In genomic region chr15:82263350-82263749, GRCh38 we compare ENCODE assay signal across 8 cellular contexts. TPM values are rescaled to one million over a fixed set of nuclear protein-coding genes. Genes with fewer than 3 reads are reported as not detected.
DNase-seq lines count a peak whose midpoint lies in the region; ATAC-seq, FAIRE-seq and TF ChIP-seq lines count a peak whose summit lies in the region.

No MANE protein-coding gene starts in this region.

- intact Hi-C loops in CD8-positive, alpha-beta T cell (cut with DNase I, micrococcal nuclease): loop anchor here (2.0 to 10.0 kb wide), 6 partner anchors 23 to 1276 kb away; partner anchors contain the start of genes BTBD1 (in 1 of the 2), MESD (in 1 of the 2), MEX3B (in 1 of the 2) and RAMAC (in 1 of the 2)
- intact Hi-C loops in lower lobe of right lung (cut with DNase I): no loop called here

- DNase-seq in CD8-positive, alpha-beta T cell: no peak
- DNase-seq in LoVo (ENCODE audit: low spot score) (peak; percentile 51), adipocyte (ENCODE audit: low read depth) (peak; percentile 7), lower lobe of right lung (no peak), D721Med (ENCODE audit: insufficient read length, low spot score) (no peak), NCI-H1048 (lab: John Stamatoyannopoulos, UW) (no peak), hepatic stellate cell (ENCODE audit: low spot score) (no peak)

- no peak for ATAC-seq in CD8-positive, alpha-beta T cell
- ATAC-seq in lower lobe of right lung (peak in 1 of 2 donors; percentile 45), GM21381 (IDR thresholded peaks at IDR 0.05; ENCODE audit: unreplicated experiment) (no peak)

- H3K36me3 ChIP-seq in CD8-positive, alpha-beta T cell (ENCODE audit: insufficient read depth, low read length): peaks cover 4% of the 10 kb centered on the region
- H3K36me3 ChIP-seq in adipocyte (ENCODE audit: control insufficient read depth, insufficient read depth, low read length, severe bottlenecking) (peaks cover 6% of the 10 kb centered on the region), lower lobe of right lung (peaks cover 7% of the 10 kb centered on the region)

- peaks cover 35% of the 10 kb centered on the region for H3K4me1 Mint-ChIP-seq in CD8-positive, alpha-beta T cell (ENCODE audit: low read depth)

- no peaks in the 10 kb centered on the region for H3K9me3 ChIP-seq in CD8-positive, alpha-beta T cell (ENCODE audit: low read length)
- no peaks in the 10 kb centered on the region for H3K9me3 ChIP-seq in adipocyte (ENCODE audit: control insufficient read depth, low read length)
- no peaks in the 10 kb centered on the region for H3K9me3 ChIP-seq in lower lobe of right lung

- TF ChIP-seq CTCF in CD8-positive, alpha-beta T cell (IDR thresholded peaks at IDR 0.05): no peak
- no peak for TF ChIP-seq CTCF in lower lobe of right lung (IDR thresholded peaks at IDR 0.05)
- no peak for TF ChIP-seq CTCF in D721Med (IDR thresholded peaks at IDR 0.05; ENCODE audit: insufficient read depth, missing control alignments)

- FAIRE-seq in D721Med (lab: Jason Lieb, UNC): no peak

- H3K27me3 ChIP-seq in CD8-positive, alpha-beta T cell (ENCODE audit: insufficient read depth, low read length): no peaks in the 10 kb centered on the region
- H3K27me3 ChIP-seq in adipocyte (replicated peaks; ENCODE audit: control insufficient read depth, insufficient read depth, low read length) (no peaks in the 10 kb centered on the region), lower lobe of right lung (ENCODE audit: low read depth) (no peaks in the 10 kb centered on the region)

- H3K9ac ChIP-seq in adipocyte (ENCODE audit: low read length): peak overlapping the region; percentile 87

- POLR2A ChIA-PET in CD8-positive, alpha-beta T cell (lab: Charles Lee): interaction anchor here (1.1 kb wide), 2 partner anchors 17 to 35 kb away, joined by 3 to 4 read pairs; no protein-coding TSS in a partner anchor

- peaks cover 24% of the 10 kb centered on the region for H3K4me1 ChIP-seq in CD8-positive, alpha-beta T cell (ENCODE audit: insufficient read depth, low read length)
- H3K4me1 ChIP-seq in adipocyte (ENCODE audit: control insufficient read depth, insufficient read depth, low read length): peaks cover 23% of the 10 kb centered on the region
- H3K4me1 ChIP-seq in lower lobe of right lung: peaks cover 12% of the 10 kb centered on the region

- H3K4me3 Mint-ChIP-seq in CD8-positive, alpha-beta T cell: peak overlapping the region; percentile 93

- peak overlapping the region; percentile 59 for H3K4me3 ChIP-seq in CD8-positive, alpha-beta T cell (ENCODE audit: low read depth, low read length)
- peak overlapping the region; percentile 93 for H3K4me3 ChIP-seq in adipocyte (ENCODE audit: low read length)
- H3K4me3 ChIP-seq in lower lobe of right lung: peak overlapping the region; percentile 85

- no peaks in the 10 kb centered on the region for H3K9me3 Mint-ChIP-seq in CD8-positive, alpha-beta T cell

- no peaks in the 10 kb centered on the region for H3K27me3 Mint-ChIP-seq in CD8-positive, alpha-beta T cell (ENCODE audit: low read depth)

- H3K36me3 Mint-ChIP-seq in CD8-positive, alpha-beta T cell: peaks cover 20% of the 10 kb centered on the region

- peak overlapping the region; percentile 88 for H3K27ac Mint-ChIP-seq in CD8-positive, alpha-beta T cell

- peak overlapping the region; percentile 58 for H3K27ac ChIP-seq in CD8-positive, alpha-beta T cell (ENCODE audit: low read depth, low read length)
- peak overlapping the region; percentile 84 for H3K27ac ChIP-seq in lower lobe of right lung

- CTCF ChIA-PET in CD8-positive, alpha-beta T cell (lab: Charles Lee): no interaction called here

RNA-seq across cellular contexts. Expression of gene SAXO2, which starts 0.7 kb away (rescaled TPM):
- 1 to 10 TPM; 2.6 to 2.9 TPM for total RNA-seq in CD8-positive, alpha-beta T cell
- 15.8 TPM for total RNA-seq in lower lobe of right lung

RNA-seq across cellular contexts. Expression of gene EFL1, which starts 0.8 kb away (rescaled TPM):
- total RNA-seq in CD8-positive, alpha-beta T cell: 1 to 10 TPM; 5.0 to 9.5 TPM
- 24.7 TPM for total RNA-seq in lower lobe of right lung

Comparison
In these comparisons a context has a peak if more than half of its experiments do, and no peak if none do; other contexts are left out.
1. DNase-seq: peak in LoVo (single experiment) and adipocyte (single experiment); none in CD8-positive, alpha-beta T cell (0 of 7), lower lobe of right lung (single experiment), D721Med (single experiment), NCI-H1048 (single experiment) and hepatic stellate cell (single experiment).
2. Peak in every context shown above with its lines, with median percentiles within 50 percentile points of each other: H3K4me3 ChIP-seq.